Comparison of ENCODE assay signal across 8 cellular contexts in the genomic region with DNA sequence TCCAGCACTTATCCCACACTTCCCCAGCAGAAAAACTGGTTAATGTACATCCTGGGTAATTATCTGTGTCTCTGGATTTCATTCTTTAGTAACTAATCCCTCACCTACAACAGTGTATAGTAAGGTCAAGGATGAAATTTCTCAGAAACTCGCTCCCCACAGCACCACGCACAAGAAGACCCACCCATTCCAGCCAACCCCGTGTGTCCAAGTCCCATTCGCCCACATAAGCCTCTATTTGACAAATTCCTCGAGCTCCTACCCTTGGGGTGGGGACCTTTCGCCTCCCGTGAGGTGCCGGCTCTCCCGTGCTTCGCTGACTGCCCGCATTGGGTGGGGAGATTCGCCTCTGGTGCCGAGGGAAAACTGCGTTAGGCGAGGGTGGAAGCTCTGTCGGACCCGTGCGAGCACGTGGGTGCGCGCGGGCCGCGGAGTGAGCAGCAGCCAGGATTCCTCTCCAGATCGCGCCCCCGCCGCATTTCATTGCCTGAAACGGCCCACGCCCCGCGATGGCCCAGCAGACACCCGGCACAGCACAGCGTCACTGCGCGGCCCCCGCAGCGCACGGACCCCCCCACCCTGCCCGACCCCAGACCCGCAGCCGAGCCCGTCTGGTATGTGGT. TPM values are rescaled to one million over a fixed set of nuclear protein-coding genes. Genes with fewer than 3 reads are reported as not detected.
DNase-seq lines count a peak whose midpoint lies in the region; ATAC-seq and TF ChIP-seq lines count a peak whose summit lies in the region.

No MANE protein-coding gene starts in this region.

- H3K79me2 ChIP-seq in DND-41 (ENCODE audit: insufficient read depth, low read length): no peaks in the 10 kb centered on the region

- no peak for TF ChIP-seq POLR2A in prostate gland (IDR thresholded peaks at IDR 0.05)

- TF ChIP-seq CTCF in DND-41 (IDR thresholded peaks at IDR 0.05; ENCODE audit: borderline replicate concordance, extremely low read depth, low read length, poor library complexity, severe bottlenecking): no peak
- no peak for TF ChIP-seq CTCF in prostate gland (IDR thresholded peaks at IDR 0.05)

- H3K4me3 ChIP-seq in DND-41 (ENCODE audit: low read depth in 1 of 2, low read length in 2 of 2): peak overlapping the region; percentile 30 to 55; a peak in 3 of 4 replicates
- H3K4me3 ChIP-seq in HAP-1: peak overlapping the region; percentile 60
- peak overlapping the region; percentile 60 to 61 for H3K4me3 ChIP-seq in prostate gland

- H3K9me3 ChIP-seq in DND-41 (ENCODE audit: insufficient read depth, low read length, severe bottlenecking) (no peaks in the 10 kb centered on the region), HAP-1 (no peaks in the 10 kb centered on the region), prostate gland (no peaks in the 10 kb centered on the region)

- 2% methylated on average over 26 of the region's 43 CpGs for whole genome bisulfite sequencing in prostate gland

- H3K36me3 ChIP-seq in DND-41 (ENCODE audit: insufficient read depth, low read length): no peaks in the 10 kb centered on the region
- no peaks in the 10 kb centered on the region; the same call in 1 of the 2 replicates for H3K36me3 ChIP-seq in HAP-1 (replicated peaks)
- no peaks in the 10 kb centered on the region for H3K36me3 ChIP-seq in prostate gland

- ATAC-seq in DND-41 (ENCODE audit: insufficient read depth, low read depth) (peak; percentile 56), GM18858 (IDR thresholded peaks at IDR 0.05; ENCODE audit: unreplicated experiment) (no peak)

- H3K9ac ChIP-seq in DND-41 (ENCODE audit: low read depth, low read length): peak overlapping the region; percentile 33

- H4K20me1 ChIP-seq in DND-41 (ENCODE audit: insufficient read depth, low read length): no peaks in the 10 kb centered on the region

- H3K27ac ChIP-seq in DND-41 (ENCODE audit: low read length) (no peak overlapping the region), prostate gland (peak overlapping the region; percentile 81 to 90)

- intact Hi-C loops in head of caudate nucleus (cut with DNase I) (no loop called here), prostate gland (cut with DNase I) (loop anchor here (5.0 kb wide), 1 partner anchor 125 kb away; a partner anchor contains a TSS)

- in situ Hi-C loops in HAP-1 (cut with MboI; ENCODE audit: low sequenced_read_pairs): no loop called here

- H3K4me1 ChIP-seq in DND-41 (ENCODE audit: insufficient read depth, low read length) (peaks cover 17% of the 10 kb centered on the region), HAP-1 (peaks cover 51% of the 10 kb centered on the region), prostate gland (replicated peaks) (no peaks in the 10 kb centered on the region)

- DNase-seq in DND-41: peak; percentile 5
- DNase-seq in HAP-1 (ENCODE audit: low spot score in 2 of 2): peak in 1 of 2 experiments; percentile 67
- peak; percentile 9 for DNase-seq in NCI-H2171 treated with DMSO at 0.1 percent for 48 hours (lab: John Stamatoyannopoulos, UW)
- peak; percentile 12 for DNase-seq in activated effector memory CD4-positive, alpha-beta T cell treated with Interleukin-2 at 50 U/mL for 16 hours
- DNase-seq in head of caudate nucleus: peak in 41 of 42 donors; percentile 13 to 74 (median 49)
- peak; percentile 30 for DNase-seq in prostate gland (ENCODE audit: low spot score)
- no peak for DNase-seq in RPMI8226

- peak overlapping the region; percentile 68 for H2AFZ ChIP-seq in DND-41 (ENCODE audit: low read depth, low read length)

- H3K4me2 ChIP-seq in DND-41 (ENCODE audit: insufficient read depth, low read length): peak overlapping the region; percentile 72

- H3K27me3 ChIP-seq in DND-41 (ENCODE audit: insufficient read depth, low read length, poor library complexity): peaks cover 59% of the 10 kb centered on the region
- H3K27me3 ChIP-seq in HAP-1 (ENCODE audit: low read depth): no peaks in the 10 kb centered on the region
- no peaks in the 10 kb centered on the region for H3K27me3 ChIP-seq in prostate gland (replicated peaks; ENCODE audit: insufficient read depth)

RNA-seq across cellular contexts. Expression of a gene that starts 0.9 kb away (rescaled TPM):
- 10 to 100 TPM in 1 of 2 donors, 1 to 10 TPM in 1; 6.6 to 17.3 TPM for total RNA-seq in prostate gland
